Comparison of ENCODE assay signal across 1 cellular context in the genomic region with DNA sequence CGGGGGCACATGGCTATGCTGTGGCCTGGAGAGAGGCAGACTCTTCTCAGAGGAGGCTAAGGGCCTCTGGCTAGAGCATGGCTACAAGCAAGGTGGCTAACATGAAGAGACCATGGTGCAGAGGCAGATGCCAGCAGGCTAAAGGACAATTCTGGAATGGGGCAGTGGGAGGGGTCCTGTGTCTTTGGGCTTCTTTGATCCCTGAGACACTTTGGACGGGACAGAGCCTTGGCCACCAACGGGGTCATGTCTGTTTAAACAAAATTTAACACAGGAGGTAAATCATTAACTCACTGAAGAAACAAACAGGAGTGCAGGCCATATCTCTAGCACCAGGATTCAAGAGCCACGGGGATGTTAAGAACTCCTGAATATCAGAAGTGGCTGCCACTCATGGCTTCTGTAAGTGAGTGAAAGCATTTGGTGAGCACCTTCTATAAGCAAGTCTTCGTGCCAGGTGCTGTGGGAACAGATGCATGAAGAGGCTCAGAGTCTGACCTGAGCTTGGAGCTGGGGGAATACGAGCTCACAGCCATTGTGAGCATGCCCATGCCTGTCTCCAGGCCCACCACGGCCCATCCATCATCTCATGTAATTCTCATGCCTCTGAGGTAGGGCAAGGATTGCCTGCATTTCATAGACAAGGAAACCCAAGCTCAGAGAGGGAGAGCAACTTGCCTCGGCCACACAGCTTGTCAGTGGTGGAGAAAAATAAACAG.
TF ChIP-seq lines count a peak whose summit lies in the region.

No MANE protein-coding gene starts in this region.

TF ChIP-seq in HepG2, 621 proteins besides CTCF, POLR2A, EP300 and RAD21 (continued from another document and continues in another):
- TF ChIP-seq, protein P1, sequence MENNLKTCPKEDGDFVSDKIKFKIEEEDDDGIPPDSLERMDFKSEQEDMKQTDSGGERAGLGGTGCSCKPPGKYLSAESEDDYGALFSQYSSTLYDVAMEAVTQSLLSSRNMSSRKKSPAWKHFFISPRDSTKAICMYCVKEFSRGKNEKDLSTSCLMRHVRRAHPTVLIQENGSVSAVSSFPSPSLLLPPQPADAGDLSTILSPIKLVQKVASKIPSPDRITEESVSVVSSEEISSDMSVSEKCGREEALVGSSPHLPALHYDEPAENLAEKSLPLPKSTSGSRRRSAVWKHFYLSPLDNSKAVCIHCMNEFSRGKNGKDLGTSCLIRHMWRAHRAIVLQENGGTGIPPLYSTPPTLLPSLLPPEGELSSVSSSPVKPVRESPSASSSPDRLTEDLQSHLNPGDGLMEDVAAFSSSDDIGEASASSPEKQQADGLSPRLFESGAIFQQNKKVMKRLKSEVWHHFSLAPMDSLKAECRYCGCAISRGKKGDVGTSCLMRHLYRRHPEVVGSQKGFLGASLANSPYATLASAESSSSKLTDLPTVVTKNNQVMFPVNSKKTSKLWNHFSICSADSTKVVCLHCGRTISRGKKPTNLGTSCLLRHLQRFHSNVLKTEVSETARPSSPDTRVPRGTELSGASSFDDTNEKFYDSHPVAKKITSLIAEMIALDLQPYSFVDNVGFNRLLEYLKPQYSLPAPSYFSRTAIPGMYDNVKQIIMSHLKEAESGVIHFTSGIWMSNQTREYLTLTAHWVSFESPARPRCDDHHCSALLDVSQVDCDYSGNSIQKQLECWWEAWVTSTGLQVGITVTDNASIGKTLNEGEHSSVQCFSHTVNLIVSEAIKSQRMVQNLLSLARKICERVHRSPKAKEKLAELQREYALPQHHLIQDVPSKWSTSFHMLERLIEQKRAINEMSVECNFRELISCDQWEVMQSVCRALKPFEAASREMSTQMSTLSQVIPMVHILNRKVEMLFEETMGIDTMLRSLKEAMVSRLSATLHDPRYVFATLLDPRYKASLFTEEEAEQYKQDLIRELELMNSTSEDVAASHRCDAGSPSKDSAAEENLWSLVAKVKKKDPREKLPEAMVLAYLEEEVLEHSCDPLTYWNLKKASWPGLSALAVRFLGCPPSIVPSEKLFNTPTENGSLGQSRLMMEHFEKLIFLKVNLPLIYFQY (CRISPR knock-in tag; IDR thresholded peaks at IDR 0.05; ENCODE audit: borderline replicate concordance) = peak; percentile 96
- no peak for TF ChIP-seq ZNF816 (CRISPR knock-in tag; IDR thresholded peaks at IDR 0.05; ENCODE audit: borderline replicate concordance)
- TF ChIP-seq ZNF205 (CRISPR knock-in tag; IDR thresholded peaks at IDR 0.05) = no peak
- TF ChIP-seq KLF16 (CRISPR knock-in tag; IDR thresholded peaks at IDR 0.05) = peak in 1 of 2 experiments; percentile 72; a peak in 2 of 4 replicates
- TF ChIP-seq TP53 (CRISPR knock-in tag; conservative IDR thresholded peaks at IDR 0.05) = no peak
- no peak; the same call in 1 of the 2 replicates for TF ChIP-seq ZFP1 (CRISPR knock-in tag; IDR thresholded peaks at IDR 0.05)
- TF ChIP-seq RFX3 (CRISPR knock-in tag; IDR thresholded peaks at IDR 0.05) = 0 out of 2 replicates have a peak, but pooled peaks have one; percentile 17
- TF ChIP-seq ZNF790 (CRISPR knock-in tag; IDR thresholded peaks at IDR 0.05; ENCODE audit: borderline replicate concordance) = no peak
- TF ChIP-seq, protein P2, sequence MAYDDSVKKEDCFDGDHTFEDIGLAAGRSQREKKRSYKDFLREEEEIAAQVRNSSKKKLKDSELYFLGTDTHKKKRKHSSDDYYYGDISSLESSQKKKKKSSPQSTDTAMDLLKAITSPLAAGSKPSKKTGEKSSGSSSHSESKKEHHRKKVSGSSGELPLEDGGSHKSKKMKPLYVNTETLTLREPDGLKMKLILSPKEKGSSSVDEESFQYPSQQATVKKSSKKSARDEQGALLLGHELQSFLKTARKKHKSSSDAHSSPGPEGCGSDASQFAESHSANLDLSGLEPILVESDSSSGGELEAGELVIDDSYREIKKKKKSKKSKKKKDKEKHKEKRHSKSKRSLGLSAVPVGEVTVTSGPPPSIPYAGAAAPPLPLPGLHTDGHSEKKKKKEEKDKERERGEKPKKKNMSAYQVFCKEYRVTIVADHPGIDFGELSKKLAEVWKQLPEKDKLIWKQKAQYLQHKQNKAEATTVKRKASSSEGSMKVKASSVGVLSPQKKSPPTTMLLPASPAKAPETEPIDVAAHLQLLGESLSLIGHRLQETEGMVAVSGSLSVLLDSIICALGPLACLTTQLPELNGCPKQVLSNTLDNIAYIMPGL (CRISPR knock-in tag; IDR thresholded peaks at IDR 0.05; ENCODE audit: borderline replicate concordance in 1 of 2, low read depth in 1 of 2) = peak in 1 of 2 experiments; percentile 7; a peak in 1 of 4 replicates
- TF ChIP-seq ZFP36 (IDR thresholded peaks at IDR 0.05; ENCODE audit: borderline replicate concordance, low read depth, low read length, partially characterized antibody) = no peak
- TF ChIP-seq NR1H2 (CRISPR knock-in tag; IDR thresholded peaks at IDR 0.05; ENCODE audit: borderline replicate concordance, low read depth) = no peak
- TF ChIP-seq ZSCAN9 (CRISPR knock-in tag; IDR thresholded peaks at IDR 0.05; ENCODE audit: borderline replicate concordance) = peak; percentile 83
- no peak for TF ChIP-seq SRSF4 (IDR thresholded peaks at IDR 0.05; ENCODE audit: low read depth, low read length, poor library complexity, severe bottlenecking)
- 0 out of 2 replicates have a peak, but pooled peaks have one; percentile 69 for TF ChIP-seq ZBTB8A (CRISPR knock-in tag; IDR thresholded peaks at IDR 0.05; ENCODE audit: borderline replicate concordance, low read depth)
- TF ChIP-seq, protein P3, sequence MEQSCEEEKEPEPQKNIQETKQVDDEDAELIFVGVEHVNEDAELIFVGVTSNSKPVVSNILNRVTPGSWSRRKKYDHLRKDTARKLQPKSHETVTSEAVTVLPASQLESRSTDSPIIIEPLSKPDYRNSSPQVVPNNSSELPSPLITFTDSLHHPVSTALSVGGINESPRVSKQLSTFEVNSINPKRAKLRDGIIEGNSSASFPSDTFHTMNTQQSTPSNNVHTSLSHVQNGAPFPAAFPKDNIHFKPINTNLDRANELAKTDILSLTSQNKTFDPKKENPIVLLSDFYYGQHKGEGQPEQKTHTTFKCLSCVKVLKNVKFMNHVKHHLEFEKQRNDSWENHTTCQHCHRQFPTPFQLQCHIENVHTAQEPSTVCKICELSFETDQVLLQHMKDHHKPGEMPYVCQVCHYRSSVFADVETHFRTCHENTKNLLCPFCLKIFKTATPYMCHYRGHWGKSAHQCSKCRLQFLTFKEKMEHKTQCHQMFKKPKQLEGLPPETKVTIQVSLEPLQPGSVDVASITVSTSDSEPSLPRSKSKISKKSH (CRISPR knock-in tag; IDR thresholded peaks at IDR 0.05; ENCODE audit: borderline replicate concordance) = no peak
- TF ChIP-seq, protein P4, sequence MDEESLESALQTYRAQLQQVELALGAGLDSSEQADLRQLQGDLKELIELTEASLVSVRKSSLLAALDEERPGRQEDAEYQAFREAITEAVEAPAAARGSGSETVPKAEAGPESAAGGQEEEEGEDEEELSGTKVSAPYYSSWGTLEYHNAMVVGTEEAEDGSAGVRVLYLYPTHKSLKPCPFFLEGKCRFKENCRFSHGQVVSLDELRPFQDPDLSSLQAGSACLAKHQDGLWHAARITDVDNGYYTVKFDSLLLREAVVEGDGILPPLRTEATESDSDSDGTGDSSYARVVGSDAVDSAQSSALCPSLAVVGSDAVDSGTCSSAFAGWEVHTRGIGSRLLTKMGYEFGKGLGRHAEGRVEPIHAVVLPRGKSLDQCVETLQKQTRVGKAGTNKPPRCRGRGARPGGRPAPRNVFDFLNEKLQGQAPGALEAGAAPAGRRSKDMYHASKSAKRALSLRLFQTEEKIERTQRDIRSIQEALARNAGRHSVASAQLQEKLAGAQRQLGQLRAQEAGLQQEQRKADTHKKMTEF (CRISPR knock-in tag; IDR thresholded peaks at IDR 0.05) = peak; percentile 87
- TF ChIP-seq SRF (IDR thresholded peaks at IDR 0.05; ENCODE audit: low read depth, low read length) = no peak
- TF ChIP-seq ZNF253 (CRISPR knock-in tag; IDR thresholded peaks at IDR 0.05; ENCODE audit: borderline replicate concordance) = no peak
- TF ChIP-seq MATR3 (CRISPR knock-in tag; IDR thresholded peaks at IDR 0.05) = no peak
- no peak; the same call in 1 of the 2 replicates for TF ChIP-seq YEATS4 (CRISPR knock-in tag; IDR thresholded peaks at IDR 0.05; ENCODE audit: borderline replicate concordance)
- peak; percentile 28; the same call in 1 of the 2 replicates for TF ChIP-seq ZNF124 (CRISPR knock-in tag; IDR thresholded peaks at IDR 0.05)
- no peak; the same call in 1 of the 2 replicates for TF ChIP-seq ZNF3 (CRISPR knock-in tag; IDR thresholded peaks at IDR 0.05)
- TF ChIP-seq, protein P5, sequence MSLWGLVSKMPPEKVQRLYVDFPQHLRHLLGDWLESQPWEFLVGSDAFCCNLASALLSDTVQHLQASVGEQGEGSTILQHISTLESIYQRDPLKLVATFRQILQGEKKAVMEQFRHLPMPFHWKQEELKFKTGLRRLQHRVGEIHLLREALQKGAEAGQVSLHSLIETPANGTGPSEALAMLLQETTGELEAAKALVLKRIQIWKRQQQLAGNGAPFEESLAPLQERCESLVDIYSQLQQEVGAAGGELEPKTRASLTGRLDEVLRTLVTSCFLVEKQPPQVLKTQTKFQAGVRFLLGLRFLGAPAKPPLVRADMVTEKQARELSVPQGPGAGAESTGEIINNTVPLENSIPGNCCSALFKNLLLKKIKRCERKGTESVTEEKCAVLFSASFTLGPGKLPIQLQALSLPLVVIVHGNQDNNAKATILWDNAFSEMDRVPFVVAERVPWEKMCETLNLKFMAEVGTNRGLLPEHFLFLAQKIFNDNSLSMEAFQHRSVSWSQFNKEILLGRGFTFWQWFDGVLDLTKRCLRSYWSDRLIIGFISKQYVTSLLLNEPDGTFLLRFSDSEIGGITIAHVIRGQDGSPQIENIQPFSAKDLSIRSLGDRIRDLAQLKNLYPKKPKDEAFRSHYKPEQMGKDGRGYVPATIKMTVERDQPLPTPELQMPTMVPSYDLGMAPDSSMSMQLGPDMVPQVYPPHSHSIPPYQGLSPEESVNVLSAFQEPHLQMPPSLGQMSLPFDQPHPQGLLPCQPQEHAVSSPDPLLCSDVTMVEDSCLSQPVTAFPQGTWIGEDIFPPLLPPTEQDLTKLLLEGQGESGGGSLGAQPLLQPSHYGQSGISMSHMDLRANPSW (CRISPR knock-in tag; IDR thresholded peaks at IDR 0.05; ENCODE audit: borderline replicate concordance) = peak; percentile 77; the same call in 1 of the 2 replicates
- TF ChIP-seq, protein P6, sequence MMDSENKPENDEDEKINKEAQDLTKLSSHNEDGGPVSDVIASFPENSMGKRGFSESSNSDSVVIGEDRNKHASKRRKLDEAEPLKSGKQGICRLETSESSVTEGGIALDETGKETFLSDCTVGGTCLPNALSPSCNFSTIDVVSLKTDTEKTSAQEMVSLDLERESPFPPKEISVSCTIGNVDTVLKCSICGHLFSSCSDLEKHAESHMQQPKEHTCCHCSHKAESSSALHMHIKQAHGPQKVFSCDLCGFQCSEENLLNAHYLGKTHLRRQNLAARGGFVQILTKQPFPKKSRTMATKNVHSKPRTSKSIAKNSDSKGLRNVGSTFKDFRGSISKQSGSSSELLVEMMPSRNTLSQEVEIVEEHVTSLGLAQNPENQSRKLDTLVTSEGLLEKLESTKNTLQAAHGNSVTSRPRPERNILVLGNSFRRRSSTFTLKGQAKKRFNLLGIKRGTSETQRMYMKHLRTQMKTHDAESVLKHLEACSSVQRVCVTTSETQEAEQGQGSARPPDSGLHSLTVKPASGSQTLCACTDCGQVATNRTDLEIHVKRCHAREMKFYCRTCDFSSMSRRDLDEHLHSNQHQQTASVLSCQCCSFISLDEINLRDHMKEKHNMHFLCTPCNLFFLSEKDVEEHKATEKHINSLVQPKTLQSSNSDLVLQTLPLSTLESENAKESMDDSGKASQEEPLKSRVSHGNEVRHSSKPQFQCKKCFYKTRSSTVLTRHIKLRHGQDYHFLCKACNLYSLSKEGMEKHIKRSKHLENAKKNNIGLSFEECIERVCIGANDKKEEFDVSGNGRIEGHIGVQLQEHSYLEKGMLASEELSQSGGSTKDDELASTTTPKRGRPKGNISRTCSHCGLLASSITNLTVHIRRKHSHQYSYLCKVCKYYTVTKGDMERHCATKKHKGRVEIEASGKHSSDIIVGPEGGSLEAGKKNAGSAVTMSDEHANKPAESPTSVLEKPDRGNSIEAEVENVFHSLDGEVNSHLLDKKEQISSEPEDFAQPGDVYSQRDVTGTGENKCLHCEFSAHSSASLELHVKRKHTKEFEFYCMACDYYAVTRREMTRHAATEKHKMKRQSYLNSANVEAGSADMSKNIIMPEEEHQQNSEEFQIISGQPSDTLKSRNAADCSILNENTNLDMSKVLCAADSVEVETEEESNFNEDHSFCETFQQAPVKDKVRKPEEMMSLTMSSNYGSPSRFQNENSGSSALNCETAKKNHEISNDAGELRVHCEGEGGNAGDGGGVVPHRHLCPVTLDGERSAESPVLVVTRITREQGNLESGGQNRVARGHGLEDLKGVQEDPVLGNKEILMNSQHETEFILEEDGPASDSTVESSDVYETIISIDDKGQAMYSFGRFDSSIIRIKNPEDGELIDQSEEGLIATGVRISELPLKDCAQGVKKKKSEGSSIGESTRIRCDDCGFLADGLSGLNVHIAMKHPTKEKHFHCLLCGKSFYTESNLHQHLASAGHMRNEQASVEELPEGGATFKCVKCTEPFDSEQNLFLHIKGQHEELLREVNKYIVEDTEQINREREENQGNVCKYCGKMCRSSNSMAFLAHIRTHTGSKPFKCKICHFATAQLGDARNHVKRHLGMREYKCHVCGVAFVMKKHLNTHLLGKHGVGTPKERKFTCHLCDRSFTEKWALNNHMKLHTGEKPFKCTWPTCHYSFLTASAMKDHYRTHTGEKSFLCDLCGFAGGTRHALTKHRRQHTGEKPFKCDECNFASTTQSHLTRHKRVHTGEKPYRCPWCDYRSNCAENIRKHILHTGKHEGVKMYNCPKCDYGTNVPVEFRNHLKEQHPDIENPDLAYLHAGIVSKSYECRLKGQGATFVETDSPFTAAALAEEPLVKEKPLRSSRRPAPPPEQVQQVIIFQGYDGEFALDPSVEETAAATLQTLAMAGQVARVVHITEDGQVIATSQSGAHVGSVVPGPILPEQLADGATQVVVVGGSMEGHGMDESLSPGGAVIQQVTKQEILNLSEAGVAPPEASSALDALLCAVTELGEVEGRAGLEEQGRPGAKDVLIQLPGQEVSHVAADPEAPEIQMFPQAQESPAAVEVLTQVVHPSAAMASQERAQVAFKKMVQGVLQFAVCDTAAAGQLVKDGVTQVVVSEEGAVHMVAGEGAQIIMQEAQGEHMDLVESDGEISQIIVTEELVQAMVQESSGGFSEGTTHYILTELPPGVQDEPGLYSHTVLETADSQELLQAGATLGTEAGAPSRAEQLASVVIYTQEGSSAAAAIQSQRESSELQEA (CRISPR knock-in tag; IDR thresholded peaks at IDR 0.05; ENCODE audit: not compliant biosample characterization) = no peak
- no peak for TF ChIP-seq ZFP36L2 (CRISPR knock-in tag; IDR thresholded peaks at IDR 0.05)
- TF ChIP-seq, protein P7, sequence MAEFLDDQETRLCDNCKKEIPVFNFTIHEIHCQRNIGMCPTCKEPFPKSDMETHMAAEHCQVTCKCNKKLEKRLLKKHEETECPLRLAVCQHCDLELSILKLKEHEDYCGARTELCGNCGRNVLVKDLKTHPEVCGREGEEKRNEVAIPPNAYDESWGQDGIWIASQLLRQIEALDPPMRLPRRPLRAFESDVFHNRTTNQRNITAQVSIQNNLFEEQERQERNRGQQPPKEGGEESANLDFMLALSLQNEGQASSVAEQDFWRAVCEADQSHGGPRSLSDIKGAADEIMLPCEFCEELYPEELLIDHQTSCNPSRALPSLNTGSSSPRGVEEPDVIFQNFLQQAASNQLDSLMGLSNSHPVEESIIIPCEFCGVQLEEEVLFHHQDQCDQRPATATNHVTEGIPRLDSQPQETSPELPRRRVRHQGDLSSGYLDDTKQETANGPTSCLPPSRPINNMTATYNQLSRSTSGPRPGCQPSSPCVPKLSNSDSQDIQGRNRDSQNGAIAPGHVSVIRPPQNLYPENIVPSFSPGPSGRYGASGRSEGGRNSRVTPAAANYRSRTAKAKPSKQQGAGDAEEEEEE (CRISPR knock-in tag; IDR thresholded peaks at IDR 0.05; ENCODE audit: borderline replicate concordance) = no peak; the same call in 1 of the 2 replicates
- 0 out of 2 replicates have a peak, but pooled peaks have one; percentile 59 for TF ChIP-seq BRCA1 (CRISPR knock-in tag; IDR thresholded peaks at IDR 0.05)
- TF ChIP-seq IRF2 (CRISPR knock-in tag; IDR thresholded peaks at IDR 0.05) = no peak
- no peak for TF ChIP-seq NCOA5 (CRISPR knock-in tag; IDR thresholded peaks at IDR 0.05)
- peak; percentile 85 to 89 for TF ChIP-seq NR2F1 (CRISPR knock-in tag; IDR thresholded peaks at IDR 0.05)
- no peak for TF ChIP-seq SYNCRIP (IDR thresholded peaks at IDR 0.05; ENCODE audit: insufficient read depth, low read depth, low read length)
